Comparison of ENCODE assay signal across 18 cellular contexts in the genomic region with DNA sequence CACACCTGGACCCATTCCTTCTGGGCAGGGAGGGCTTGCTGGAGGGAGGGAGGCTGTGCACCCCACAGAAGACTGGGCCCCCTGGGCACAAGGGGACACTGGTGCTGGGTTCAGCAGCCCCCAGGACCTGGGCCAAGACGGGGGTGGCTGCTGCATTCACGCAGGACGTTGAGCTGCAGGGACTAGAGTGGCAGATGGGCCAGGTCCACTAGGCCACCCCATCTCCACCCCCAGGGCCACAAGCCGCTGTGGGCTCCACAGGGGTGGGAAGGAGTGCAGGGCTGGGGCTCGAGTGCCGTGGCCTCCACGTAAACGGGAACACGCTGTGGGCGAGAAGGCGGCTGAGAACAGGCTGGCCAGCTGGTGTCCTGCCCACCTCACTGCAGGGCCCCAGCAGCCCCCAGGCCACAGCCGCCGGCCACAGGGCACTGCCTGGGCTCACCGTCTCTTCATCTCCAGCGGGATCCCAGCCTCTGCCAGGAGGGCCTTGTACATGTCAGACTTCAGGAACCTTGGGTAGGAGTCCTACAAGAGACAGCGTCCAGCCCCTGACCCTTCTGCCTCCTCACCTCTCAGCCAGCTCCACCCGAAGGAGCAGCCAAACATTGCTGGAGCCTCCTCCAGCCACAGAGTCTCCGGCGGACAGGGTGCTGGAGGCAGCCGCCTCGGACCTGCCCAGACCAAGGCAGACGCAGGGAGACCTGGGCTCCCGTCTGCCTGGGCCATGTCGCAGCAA. TPM values are rescaled to one million over a fixed set of nuclear protein-coding genes. Genes with fewer than 3 reads are reported as not detected.
DNase-seq lines count a peak whose midpoint lies in the region; FAIRE-seq and TF ChIP-seq lines count a peak whose summit lies in the region.
"Had no signal": no experiment of that assay in that cellular context is flagged by ENCODE, and none has a peak within 500 bp of the region (broad histone marks: within the 10 kb centered on the region; RNA-seq: fewer than 3 reads in every experiment).

No MANE protein-coding gene starts in this region.

- H2BK12ac ChIP-seq in H9 (ENCODE audit: insufficient read length, low read depth, low read length), result no peak overlapping the region

- H2BK5ac ChIP-seq in H9 (ENCODE audit: insufficient read length, low read length), result no peak overlapping the region

- no peak overlapping the region for H3K14ac ChIP-seq in H9 (ENCODE audit: insufficient read depth, low read length)

- H2AK5ac ChIP-seq in H9 (ENCODE audit: insufficient read length, low read length), result no peak overlapping the region

- no peak overlapping the region for H3K9ac ChIP-seq in H9 (ENCODE audit: extremely low read depth, insufficient read length, low read length)
- H3K9ac ChIP-seq in kidney (ENCODE audit: low read length in 2 of 2), result no peak overlapping the region
- H3K9ac ChIP-seq: BLaER1 had no signal

- FAIRE-seq in kidney (lab: Jason Lieb, UNC), result no peak
- FAIRE-seq: GM12891, H1 had no signal

- H3K79me2 ChIP-seq in H9 (ENCODE audit: insufficient read depth, low read length), result no peaks in the 10 kb centered on the region

- intact Hi-C loops in kidney (cut with DNase I) (no loop called here), esophagus muscularis mucosa (cut with DNase I) (no loop called here)

- no peak overlapping the region for H3K4me2 ChIP-seq in H9 (ENCODE audit: insufficient read depth, insufficient read length, low read length)
- H3K4me2 ChIP-seq: BLaER1 had no signal

- no peaks in the 10 kb centered on the region for H3K23me2 ChIP-seq in H9 (ENCODE audit: insufficient read length, low read depth, low read length, poor library complexity, severe bottlenecking)

- H3K4me1 ChIP-seq in H9 (ENCODE audit: insufficient read depth, low read length), result no peaks in the 10 kb centered on the region
- H3K4me1 ChIP-seq in kidney (ENCODE audit: control insufficient read depth in 1 of 2, insufficient read depth in 1 of 2, low read depth in 1 of 2, low read length in 2 of 2), result no peaks in the 10 kb centered on the region
- peaks cover 0 to 9% (median 4%) of the 10 kb centered on the region in 4 donors for H3K4me1 ChIP-seq in esophagus muscularis mucosa
- no peaks in the 10 kb centered on the region; the same call in 1 of the 2 replicates for H3K4me1 ChIP-seq in HAP-1
- H3K4me1 ChIP-seq: BLaER1 had no signal

- H3K4me3 Mint-ChIP-seq in H9, result no peak overlapping the region
- H3K4me3 Mint-ChIP-seq: CD8-positive, alpha-beta T cell had no signal

- TF ChIP-seq POLR2A in esophagus muscularis mucosa (IDR thresholded peaks at IDR 0.05; ENCODE audit: low read depth), result no peak

- no peak overlapping the region for H2BK20ac ChIP-seq in H9 (ENCODE audit: low read depth, low read length, poor library complexity, severe bottlenecking)

- H3K18ac ChIP-seq in H9 (ENCODE audit: insufficient read length, low read depth, low read length), result no peak overlapping the region

- peaks cover 3% of the 10 kb centered on the region for H3K27me3 Mint-ChIP-seq in H9 (ENCODE audit: low read depth)

- H3K4me1 Mint-ChIP-seq in H9, result peaks cover 0 to 6% of the 10 kb centered on the region in 2 experiments; a peak in 1 of 4 replicates

- no peak overlapping the region for H2AFZ ChIP-seq in H9 (ENCODE audit: low read length)

- H3T11ph ChIP-seq in H9 (ENCODE audit: low read length), result no peak overlapping the region

- H4K8ac ChIP-seq in H9 (replicated peaks; ENCODE audit: insufficient read length, low read depth, low read length), result no peak overlapping the region

- no peak overlapping the region for H3K23ac ChIP-seq in H9 (ENCODE audit: insufficient read length, low read depth, low read length)

- no peak overlapping the region for H2BK15ac ChIP-seq in H9 (ENCODE audit: low read depth, low read length)

- no peak overlapping the region for H2BK120ac ChIP-seq in H9 (ENCODE audit: low read depth, low read length, poor library complexity, severe bottlenecking)

- H3K27ac Mint-ChIP-seq in H9, result no peak overlapping the region
- H3K27ac Mint-ChIP-seq: CD8-positive, alpha-beta T cell had no signal

- H4K20me1 ChIP-seq in H9 (ENCODE audit: control insufficient read depth, insufficient read depth, insufficient read length), result no peaks in the 10 kb centered on the region

- in situ Hi-C loops in HAP-1 (cut with MboI; ENCODE audit: low sequenced_read_pairs), result no loop called here

- no CpG with 5 or more reads among the region's 24 CpGs for WGBS in H9 (ENCODE audit: extremely low coverage, insufficient read length, low lambda C conversion rate)
- WGBS in esophagus muscularis mucosa, result 80% methylated on average over 8 of the region's 24 CpGs

- no peak for TF ChIP-seq EP300 in esophagus muscularis mucosa (IDR thresholded peaks at IDR 0.05)

- H3K36me3 Mint-ChIP-seq in H9 (ENCODE audit: insufficient read depth in 1 of 3, low read depth in 3 of 3), result peaks cover 0 to 2% (median 0%) of the 10 kb centered on the region in 3 experiments; a peak in 1 of 7 replicates

- no peak overlapping the region for H4K5ac ChIP-seq in H9 (ENCODE audit: insufficient read length, low read depth, low read length)

- H4K91ac ChIP-seq in H9 (ENCODE audit: insufficient read length, low read depth, low read length), result no peak overlapping the region

- H3K56ac ChIP-seq in H9 (ENCODE audit: insufficient read length, low read depth, low read length), result no peak overlapping the region

- H3K4me3 ChIP-seq in kidney (ENCODE audit: low read length in 2 of 2) (no peak overlapping the region), esophagus muscularis mucosa (no peak overlapping the region), HAP-1 (no peak overlapping the region)
- H3K4me3 ChIP-seq: BLaER1 had no signal

- H3K4ac ChIP-seq in H9 (ENCODE audit: low read depth, low read length), result no peak overlapping the region

- H3K9me3 ChIP-seq in H9 (ENCODE audit: control insufficient read depth, low read depth, low read length), result no peaks in the 10 kb centered on the region
- H3K9me3 ChIP-seq in kidney (ENCODE audit: control insufficient read depth in 1 of 2, low read length in 2 of 2), result no peaks in the 10 kb centered on the region
- no peaks in the 10 kb centered on the region for H3K9me3 ChIP-seq in esophagus muscularis mucosa
- no peaks in the 10 kb centered on the region for H3K9me3 ChIP-seq in HAP-1
- H3K9me3 ChIP-seq: BLaER1 had no signal

- no peaks in the 10 kb centered on the region for H3K79me1 ChIP-seq in H9 (ENCODE audit: insufficient read depth, low read depth, low read length, poor library complexity, severe bottlenecking)

- H3K27me3 ChIP-seq in H9 (ENCODE audit: insufficient read depth, low read length) (no peaks in the 10 kb centered on the region), esophagus muscularis mucosa (peaks cover 0 to 4% (median 0%) of the 10 kb centered on the region in 4 donors), HAP-1 (ENCODE audit: low read depth) (no peaks in the 10 kb centered on the region)

- TF ChIP-seq CTCF in C4-2B (conservative IDR thresholded peaks at IDR 0.05) (no peak), H9 (conservative IDR thresholded peaks at IDR 0.05) (no peak), kidney (IDR thresholded peaks at IDR 0.05; ENCODE audit: borderline replicate concordance, extremely low read depth, insufficient read depth) (no peak), esophagus muscularis mucosa (IDR thresholded peaks at IDR 0.05) (no peak)

- DNase-seq in H9, result peak; percentile 36
- peak; percentile 68 for DNase-seq in kidney
- no peak for DNase-seq in NCI-H1436 treated with DMSO at 0.1 percent for 48 hours (lab: John Stamatoyannopoulos, UW)
- DNase-seq in esophagus muscularis mucosa (ENCODE audit: extremely low spot score), result no peak
- no peak for DNase-seq in HAP-1 (ENCODE audit: low spot score in 2 of 2)
- DNase-seq: CD8-positive, alpha-beta T cell; EL; KBM-7; NCI-H1694 treated with DMSO at 0.1 percent for 48 hours; NCI-H510A; RPMI8226; SIG-M5 had no signal

- H3K9me3 Mint-ChIP-seq in H9, result no peaks in the 10 kb centered on the region; a peak in 1 of 5 replicates
- H3K9me3 Mint-ChIP-seq: CD8-positive, alpha-beta T cell had no signal

- peak overlapping the region; percentile 54 for H3K27ac ChIP-seq in C4-2B
- H3K27ac ChIP-seq in H9 (ENCODE audit: insufficient read length, low read depth, low read length), result no peak overlapping the region
- H3K27ac ChIP-seq in kidney (ENCODE audit: low read depth in 2 of 2, low read length in 2 of 2), result no peak overlapping the region
- H3K27ac ChIP-seq in esophagus muscularis mucosa (replicated peaks in 1 of 4), result no peak overlapping the region
- H3K27ac ChIP-seq: BLaER1 had no signal

- H3K36me3 ChIP-seq in kidney (ENCODE audit: control insufficient read depth in 1 of 2, insufficient read depth in 2 of 2, low read length in 2 of 2) (peaks cover 0 to 2% of the 10 kb centered on the region in 2 donors), esophagus muscularis mucosa (peaks cover under 1 to 23% (median 15%) of the 10 kb centered on the region in 4 donors), HAP-1 (replicated peaks) (peaks cover 3% of the 10 kb centered on the region)

RNA-seq across cellular contexts. Expression of gene RGS11, which starts 6.5 kb away (rescaled TPM):
- 2.9 and 3.4 TPM in 2 replicates for total RNA-seq in H9 (2021)
- total RNA-seq in kidney, result 5.9 TPM
- polyA plus RNA-seq in kidney (ENCODE audit: insufficient read depth, low read depth, low replicate concordance), result 2.5 TPM
- total RNA-seq in esophagus muscularis mucosa, result 10 to 100 TPM in 2 of 4 donors, 1 to 10 TPM in 2; 7.1 to 18.2 (median 11.0) TPM
- total RNA-seq: A673; CD8-positive, alpha-beta T cell had no signal

RNA-seq across cellular contexts. Expression of gene ARHGDIG, which starts 11.2 kb away (rescaled TPM):
- total RNA-seq in H9 (2021) (4.2 and 5.9 TPM in 2 replicates), kidney (0.88 TPM), esophagus muscularis mucosa (1 to 10 TPM in 3 of 4 donors, under 1 TPM in 1; 0.80 to 4.8 (median 3.0) TPM)
- not detected for polyA plus RNA-seq in kidney (ENCODE audit: insufficient read depth, low read depth, low replicate concordance)
- total RNA-seq: Calu3; CD8-positive, alpha-beta T cell had no signal

RNA-seq across cellular contexts. Expression of gene PDIA2, which starts 13.7 kb away (rescaled TPM):
- total RNA-seq in H9 (2021) (1.1 and 1.4 TPM in 2 replicates), kidney (not detected), esophagus muscularis mucosa (1 to 10 TPM in 2 of 4 donors, under 1 TPM in 1, not detected in 1; 0.23 to 1.2 (median 1.0) TPM)
- polyA plus RNA-seq in kidney (ENCODE audit: insufficient read depth, low read depth, low replicate concordance), result not detected
- total RNA-seq: A673; Calu3; CD8-positive, alpha-beta T cell had no signal

RNA-seq across cellular contexts. Expression of gene FAM234A, which starts 34.6 kb away (rescaled TPM):
- total RNA-seq in H9 (2021) (94.9 and 98.8 TPM in 2 replicates), kidney (109 TPM), esophagus muscularis mucosa (100 to 1,000 TPM in 1 of 4 donors, 10 to 100 TPM in 3; 61.0 to 129 (median 78.1) TPM)
- polyA plus RNA-seq in kidney (ENCODE audit: insufficient read depth, low read depth, low replicate concordance), result 65.3 TPM

RNA-seq across cellular contexts. Expression of gene LUC7L, which starts 40.0 kb away (rescaled TPM):
- 128 and 137 TPM in 2 replicates for total RNA-seq in H9 (2021)
- 72.0 TPM for total RNA-seq in kidney
- 56.3 TPM for polyA plus RNA-seq in kidney (ENCODE audit: insufficient read depth, low read depth, low replicate concordance)
- total RNA-seq in esophagus muscularis mucosa, result 10 to 100 TPM; 34.8 to 60.6 (median 50.2) TPM

Comparison
In these comparisons a context has a peak if more than half of its experiments do, and no peak if none do; other contexts are left out.
1. DNase-seq: peak in H9 (single experiment) and kidney (single experiment); none in NCI-H1436 treated with DMSO at 0.1 percent for 48 hours (single experiment), esophagus muscularis mucosa (single experiment) and HAP-1 (0 of 2).